8 cellular contexts compared by ENCODE assay signal in genomic region chr3:56682458-56683121, GRCh38. TPM values are rescaled to one million over a fixed set of nuclear protein-coding genes. Genes with fewer than 3 reads are reported as not detected.
DNase-seq lines count a peak whose midpoint lies in the region; ATAC-seq, FAIRE-seq and TF ChIP-seq lines count a peak whose summit lies in the region.

No MANE protein-coding gene starts in this region.

- H3K4me1 ChIP-seq in astrocyte (ENCODE audit: insufficient read depth, low read length) = peaks cover 3% of the 10 kb centered on the region

- H3K9ac ChIP-seq in astrocyte (ENCODE audit: low read length) = peak overlapping the region; percentile 96

- H3K4me2 ChIP-seq in astrocyte (ENCODE audit: low read length) = peak overlapping the region; percentile 89

- no peaks in the 10 kb centered on the region for H3K36me3 ChIP-seq in astrocyte (ENCODE audit: insufficient read depth, low read length)

- TF ChIP-seq POLR2A in GM12891 (IDR thresholded peaks at IDR 0.05; ENCODE audit: low read depth, low read length) = no peak; the same call in 1 of the 2 replicates

- peak overlapping the region; percentile 89 for H2AFZ ChIP-seq in astrocyte (ENCODE audit: low read depth, low read length)

- peaks cover 5% of the 10 kb centered on the region for H3K9me3 Mint-ChIP-seq in astrocyte (ENCODE audit: unreplicated experiment)

- H3K27me3 ChIP-seq in astrocyte (ENCODE audit: insufficient read depth, low read length) = no peaks in the 10 kb centered on the region

- H3K4me3 ChIP-seq in astrocyte (ENCODE audit: insufficient read depth, low read depth, low read length) = peak overlapping the region; percentile 80

- H3K36me3 Mint-ChIP-seq in astrocyte (ENCODE audit: low read depth, unreplicated experiment) = peaks cover 2% of the 10 kb centered on the region

- H3K4me1 Mint-ChIP-seq in astrocyte (ENCODE audit: low read depth, unreplicated experiment) = peaks cover 14% of the 10 kb centered on the region

- FAIRE-seq in GM12891 (lab: Jason Lieb, UNC) = no peak
- no peak for FAIRE-seq in astrocyte (lab: Jason Lieb, UNC)

- peaks cover 52% of the 10 kb centered on the region for H3K79me2 ChIP-seq in astrocyte (ENCODE audit: insufficient read depth, low read length)

- H3K4me3 Mint-ChIP-seq in astrocyte (ENCODE audit: unreplicated experiment) = peak overlapping the region; percentile 91

- TF ChIP-seq CTCF in astrocyte (IDR thresholded peaks at IDR 0.05; ENCODE audit: insufficient read depth, low read depth, low read length) = no peak

- DNase-seq in GM12891 (ENCODE audit: insufficient read length, low spot score) (peak; percentile 40), NCI-H1105 treated with DMSO at 0.1 percent for 48 hours (lab: John Stamatoyannopoulos, UW) (peak; percentile 46), T-helper 22 cell (ENCODE audit: low read depth) (peak; percentile 64), astrocyte (ENCODE audit: low read depth) (peak; percentile 68), hepatic stellate cell (ENCODE audit: low spot score) (peak; percentile 64), retina (peak; percentile 95), NCI-H1694 treated with DMSO at 0.1 percent for 48 hours (lab: John Stamatoyannopoulos, UW) (no peak)

- peak overlapping the region; percentile 95 for H3K27ac ChIP-seq in astrocyte (ENCODE audit: low read depth, low read length)

- peak overlapping the region; percentile 90 for H3K27ac Mint-ChIP-seq in astrocyte (ENCODE audit: unreplicated experiment)

- peaks cover 11% of the 10 kb centered on the region for H4K20me1 ChIP-seq in astrocyte (ENCODE audit: insufficient read depth, low read length)

- peak; percentile 65 for ATAC-seq in HG02610 (IDR thresholded peaks at IDR 0.05; ENCODE audit: unreplicated experiment)

- peaks cover 5% of the 10 kb centered on the region for H3K9me3 ChIP-seq in astrocyte (ENCODE audit: insufficient read depth, low read depth, low read length)

- no peaks in the 10 kb centered on the region for H3K27me3 Mint-ChIP-seq in astrocyte (ENCODE audit: low read depth, unreplicated experiment)

TF ChIP-seq in GM12891, 5 proteins besides CTCF, POLR2A, EP300 and RAD21:
- TF ChIP-seq POLR2AphosphoS5 (IDR thresholded peaks at IDR 0.05; ENCODE audit: low read depth, low read length) (peak; percentile 60), POU2F2 (IDR thresholded peaks at IDR 0.05; ENCODE audit: low read depth, low read length) (peak; percentile 18; the same call in 1 of the 2 replicates), SPI1 (IDR thresholded peaks at IDR 0.05; ENCODE audit: low read depth, low read length) (no peak), TAF1 (IDR thresholded peaks at IDR 0.05; ENCODE audit: low read depth, low read length) (peak; percentile 38; the same call in 1 of the 2 replicates)

RNA-seq across cellular contexts. Expression of gene TASOR, which starts 0.5 kb away (rescaled TPM):
- polyA plus RNA-seq in GM12891 (2012; ENCODE audit: low read depth, missing spikeins) = 32.0 TPM
- total RNA-seq in astrocyte = 42.0 and 47.2 TPM in 2 replicates
